ENCODE assay signal across 24 cellular contexts in the genomic region with DNA sequence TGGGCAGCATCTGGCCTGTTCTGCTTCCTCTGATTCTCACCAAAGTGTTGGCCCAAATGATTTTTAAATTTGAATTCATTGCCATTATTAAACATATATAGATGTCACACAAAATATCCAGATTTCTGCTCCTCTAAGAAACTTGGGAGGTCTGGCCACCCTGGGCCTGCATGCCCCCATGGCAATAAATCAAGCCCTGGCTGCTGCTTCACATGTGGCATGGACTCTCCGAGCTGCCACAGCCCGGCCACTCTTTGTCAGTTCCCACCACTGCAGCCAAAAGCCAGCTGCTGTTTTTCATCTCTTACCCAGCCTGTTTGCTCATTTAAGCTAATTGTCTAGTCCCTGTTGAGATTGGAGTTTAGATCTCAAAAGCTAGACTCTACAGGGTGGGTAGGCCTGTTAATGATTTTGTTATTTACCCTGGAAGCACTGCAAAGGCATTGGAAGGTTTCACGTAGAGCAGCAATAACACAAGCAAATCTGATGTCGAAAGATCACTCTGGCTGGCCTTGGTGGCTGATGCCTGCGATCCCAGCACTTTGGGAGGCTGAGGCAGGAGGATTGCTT.
"Had no signal": no experiment of that assay in that cellular context is flagged by ENCODE, and none has a peak within 500 bp of the region (broad histone marks: within the 10 kb centered on the region; RNA-seq: fewer than 3 reads in every experiment).

No MANE protein-coding gene starts in this region.

- H3K27ac Mint-ChIP-seq: activated naive CD8-positive, alpha-beta T cell had no signal

- H3K4me1 ChIP-seq: psoas muscle had no signal

- H3K36me3 ChIP-seq: esophagus squamous epithelium, heart right ventricle, left lung, lower lobe of right lung, spleen, transverse colon had no signal

- H3K9me3 ChIP-seq: esophagus squamous epithelium, heart right ventricle, left lung, lower lobe of right lung, mucosa of descending colon, psoas muscle, spleen, testis, transverse colon had no signal

- H3K4me3 ChIP-seq: esophagus squamous epithelium, heart right ventricle, left lung, lower lobe of right lung, mucosa of descending colon, psoas muscle, spleen, testis, transverse colon had no signal

- H3K27me3 ChIP-seq: esophagus squamous epithelium, heart right ventricle, left lung, spleen, testis, transverse colon had no signal

- H2AFZ ChIP-seq: parathyroid adenoma had no signal

- H3K9me3 Mint-ChIP-seq: central memory CD8-positive, alpha-beta T cell; naive B cell had no signal

- ATAC-seq: heart right ventricle, left lung, lower lobe of right lung, mucosa of descending colon, psoas muscle had no signal

- H3K9ac ChIP-seq: parathyroid adenoma had no signal

- DNase-seq: activated CD4-positive, alpha-beta T cell treated with anti-CD3 and anti-CD28 coated beads for 4 hours; activated CD4-positive, alpha-beta T cell treated with anti-CD3 and anti-CD28 coated beads, Interleukin-2, amount 50 U/mL, for 4 hours; activated CD8-positive, alpha-beta memory T cell treated with anti-CD3 and anti-CD28 coated beads for 24 hours; activated effector memory CD4-positive, alpha-beta T cell treated with Interleukin-2 at 50 U/mL for 16 hours; activated naive CD4-positive, alpha-beta T cell treated with Interleukin-2 at 50 U/mL for 16 hours; anterior cingulate cortex; effector CD4-positive, alpha-beta T cell; esophagus squamous epithelium; foreskin melanocyte; heart right ventricle; left lung; lower lobe of right lung; mesendoderm; mucosa of descending colon; naive B cell; psoas muscle; spleen; stimulated activated naive CD4-positive, alpha-beta T cell treated with Interleukin-2 at 50 U/mL for 16 hours; testis; transverse colon had no signal

- H3K36me3 Mint-ChIP-seq: activated naive CD8-positive, alpha-beta T cell; naive B cell had no signal

- H3K4me3 Mint-ChIP-seq: activated naive CD8-positive, alpha-beta T cell; central memory CD8-positive, alpha-beta T cell; naive B cell had no signal

- H3K27me3 Mint-ChIP-seq: activated naive CD8-positive, alpha-beta T cell; central memory CD8-positive, alpha-beta T cell had no signal

- H3K27ac ChIP-seq: epithelial cell of prostate, esophagus squamous epithelium, heart right ventricle, left lung, lower lobe of right lung, parathyroid adenoma, psoas muscle, spleen, testis, transverse colon had no signal
